In the genomic region with DNA sequence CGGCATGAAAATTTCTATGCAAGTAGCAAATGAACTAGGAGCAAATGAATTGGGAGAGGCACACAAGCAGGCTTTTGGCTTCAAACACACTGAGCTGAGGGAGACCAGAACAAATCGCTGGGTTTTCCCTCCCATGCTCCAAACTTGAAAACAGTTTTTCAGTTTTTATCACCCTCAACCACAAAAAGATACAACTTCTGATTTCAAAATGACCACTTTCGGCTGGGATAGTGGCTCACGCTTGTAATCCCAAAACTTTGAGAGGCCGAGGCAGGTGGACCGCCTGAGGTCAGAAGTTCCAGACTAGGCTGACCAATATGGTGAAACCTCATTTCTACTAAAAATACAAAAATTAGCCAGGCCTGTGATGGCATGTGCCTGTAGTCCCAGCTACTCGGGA, we compare ENCODE assay signal across 1 cellular context.
TF ChIP-seq lines count a peak whose summit lies in the region.

No MANE protein-coding gene starts in this region.

TF ChIP-seq in GM12878, 131 proteins besides CTCF, POLR2A, EP300 and RAD21 (continued from another document):
- TF ChIP-seq HDAC2 (IDR thresholded peaks at IDR 0.05) (no peak), HDAC6 (IDR thresholded peaks at IDR 0.05; ENCODE audit: unreplicated experiment) (no peak), HCFC1 (IDR thresholded peaks at IDR 0.05; ENCODE audit: low read length) (no peak), ZZZ3 (IDR thresholded peaks at IDR 0.05; ENCODE audit: control insufficient read depth, insufficient read length, low read depth) (no peak), WRNIP1 (IDR thresholded peaks at IDR 0.05; ENCODE audit: borderline replicate concordance, low read depth, low read length) (no peak), MEF2B (IDR thresholded peaks at IDR 0.05; ENCODE audit: partially characterized antibody, poor library complexity, severe bottlenecking) (no peak), FOXK2 (IDR thresholded peaks at IDR 0.05) (no peak), TBL1XR1 (IDR thresholded peaks at IDR 0.05; ENCODE audit: low read depth, low read length) (no peak), RELA (IDR thresholded peaks at IDR 0.05; ENCODE audit: borderline replicate concordance, partially characterized antibody) (no peak), EED (IDR thresholded peaks at IDR 0.05; ENCODE audit: low read depth) (peak; percentile 71), MYB (IDR thresholded peaks at IDR 0.05; ENCODE audit: borderline replicate concordance, low read depth, low read length) (no peak), IKZF2 (IDR thresholded peaks at IDR 0.05) (peak; percentile 27 to 50; a peak in 2 of 4 replicates), SIX5 (IDR thresholded peaks at IDR 0.05; ENCODE audit: low read depth, low read length, severe bottlenecking) (no peak), CREM (IDR thresholded peaks at IDR 0.05; ENCODE audit: low read depth) (peak; percentile 39; the same call in 1 of the 2 replicates), BMI1 (IDR thresholded peaks at IDR 0.05; ENCODE audit: borderline replicate concordance) (no peak), SMAD1 (IDR thresholded peaks at IDR 0.05; ENCODE audit: low read depth, partially characterized antibody) (no peak)
- TF ChIP-seq, protein P1, sequence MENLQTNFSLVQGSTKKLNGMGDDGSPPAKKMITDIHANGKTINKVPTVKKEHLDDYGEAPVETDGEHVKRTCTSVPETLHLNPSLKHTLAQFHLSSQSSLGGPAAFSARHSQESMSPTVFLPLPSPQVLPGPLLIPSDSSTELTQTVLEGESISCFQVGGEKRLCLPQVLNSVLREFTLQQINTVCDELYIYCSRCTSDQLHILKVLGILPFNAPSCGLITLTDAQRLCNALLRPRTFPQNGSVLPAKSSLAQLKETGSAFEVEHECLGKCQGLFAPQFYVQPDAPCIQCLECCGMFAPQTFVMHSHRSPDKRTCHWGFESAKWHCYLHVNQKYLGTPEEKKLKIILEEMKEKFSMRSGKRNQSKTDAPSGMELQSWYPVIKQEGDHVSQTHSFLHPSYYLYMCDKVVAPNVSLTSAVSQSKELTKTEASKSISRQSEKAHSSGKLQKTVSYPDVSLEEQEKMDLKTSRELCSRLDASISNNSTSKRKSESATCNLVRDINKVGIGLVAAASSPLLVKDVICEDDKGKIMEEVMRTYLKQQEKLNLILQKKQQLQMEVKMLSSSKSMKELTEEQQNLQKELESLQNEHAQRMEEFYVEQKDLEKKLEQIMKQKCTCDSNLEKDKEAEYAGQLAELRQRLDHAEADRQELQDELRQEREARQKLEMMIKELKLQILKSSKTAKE (IDR thresholded peaks at IDR 0.05; ENCODE audit: low read depth, poor library complexity, severe bottlenecking), result peak; percentile 34
- TF ChIP-seq, protein P2, sequence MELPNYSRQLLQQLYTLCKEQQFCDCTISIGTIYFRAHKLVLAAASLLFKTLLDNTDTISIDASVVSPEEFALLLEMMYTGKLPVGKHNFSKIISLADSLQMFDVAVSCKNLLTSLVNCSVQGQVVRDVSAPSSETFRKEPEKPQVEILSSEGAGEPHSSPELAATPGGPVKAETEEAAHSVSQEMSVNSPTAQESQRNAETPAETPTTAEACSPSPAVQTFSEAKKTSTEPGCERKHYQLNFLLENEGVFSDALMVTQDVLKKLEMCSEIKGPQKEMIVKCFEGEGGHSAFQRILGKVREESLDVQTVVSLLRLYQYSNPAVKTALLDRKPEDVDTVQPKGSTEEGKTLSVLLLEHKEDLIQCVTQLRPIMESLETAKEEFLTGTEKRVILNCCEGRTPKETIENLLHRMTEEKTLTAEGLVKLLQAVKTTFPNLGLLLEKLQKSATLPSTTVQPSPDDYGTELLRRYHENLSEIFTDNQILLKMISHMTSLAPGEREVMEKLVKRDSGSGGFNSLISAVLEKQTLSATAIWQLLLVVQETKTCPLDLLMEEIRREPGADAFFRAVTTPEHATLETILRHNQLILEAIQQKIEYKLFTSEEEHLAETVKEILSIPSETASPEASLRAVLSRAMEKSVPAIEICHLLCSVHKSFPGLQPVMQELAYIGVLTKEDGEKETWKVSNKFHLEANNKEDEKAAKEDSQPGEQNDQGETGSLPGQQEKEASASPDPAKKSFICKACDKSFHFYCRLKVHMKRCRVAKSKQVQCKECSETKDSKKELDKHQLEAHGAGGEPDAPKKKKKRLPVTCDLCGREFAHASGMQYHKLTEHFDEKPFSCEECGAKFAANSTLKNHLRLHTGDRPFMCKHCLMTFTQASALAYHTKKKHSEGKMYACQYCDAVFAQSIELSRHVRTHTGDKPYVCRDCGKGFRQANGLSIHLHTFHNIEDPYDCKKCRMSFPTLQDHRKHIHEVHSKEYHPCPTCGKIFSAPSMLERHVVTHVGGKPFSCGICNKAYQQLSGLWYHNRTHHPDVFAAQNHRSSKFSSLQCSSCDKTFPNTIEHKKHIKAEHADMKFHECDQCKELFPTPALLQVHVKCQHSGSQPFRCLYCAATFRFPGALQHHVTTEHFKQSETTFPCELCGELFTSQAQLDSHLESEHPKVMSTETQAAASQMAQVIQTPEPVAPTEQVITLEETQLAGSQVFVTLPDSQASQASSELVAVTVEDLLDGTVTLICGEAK (IDR thresholded peaks at IDR 0.05; ENCODE audit: borderline replicate concordance), result no peak
- TF ChIP-seq, protein P3, sequence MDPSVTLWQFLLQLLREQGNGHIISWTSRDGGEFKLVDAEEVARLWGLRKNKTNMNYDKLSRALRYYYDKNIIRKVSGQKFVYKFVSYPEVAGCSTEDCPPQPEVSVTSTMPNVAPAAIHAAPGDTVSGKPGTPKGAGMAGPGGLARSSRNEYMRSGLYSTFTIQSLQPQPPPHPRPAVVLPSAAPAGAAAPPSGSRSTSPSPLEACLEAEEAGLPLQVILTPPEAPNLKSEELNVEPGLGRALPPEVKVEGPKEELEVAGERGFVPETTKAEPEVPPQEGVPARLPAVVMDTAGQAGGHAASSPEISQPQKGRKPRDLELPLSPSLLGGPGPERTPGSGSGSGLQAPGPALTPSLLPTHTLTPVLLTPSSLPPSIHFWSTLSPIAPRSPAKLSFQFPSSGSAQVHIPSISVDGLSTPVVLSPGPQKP (IDR thresholded peaks at IDR 0.05; ENCODE audit: low read depth, low read length), result no peak
- TF ChIP-seq, protein P4, sequence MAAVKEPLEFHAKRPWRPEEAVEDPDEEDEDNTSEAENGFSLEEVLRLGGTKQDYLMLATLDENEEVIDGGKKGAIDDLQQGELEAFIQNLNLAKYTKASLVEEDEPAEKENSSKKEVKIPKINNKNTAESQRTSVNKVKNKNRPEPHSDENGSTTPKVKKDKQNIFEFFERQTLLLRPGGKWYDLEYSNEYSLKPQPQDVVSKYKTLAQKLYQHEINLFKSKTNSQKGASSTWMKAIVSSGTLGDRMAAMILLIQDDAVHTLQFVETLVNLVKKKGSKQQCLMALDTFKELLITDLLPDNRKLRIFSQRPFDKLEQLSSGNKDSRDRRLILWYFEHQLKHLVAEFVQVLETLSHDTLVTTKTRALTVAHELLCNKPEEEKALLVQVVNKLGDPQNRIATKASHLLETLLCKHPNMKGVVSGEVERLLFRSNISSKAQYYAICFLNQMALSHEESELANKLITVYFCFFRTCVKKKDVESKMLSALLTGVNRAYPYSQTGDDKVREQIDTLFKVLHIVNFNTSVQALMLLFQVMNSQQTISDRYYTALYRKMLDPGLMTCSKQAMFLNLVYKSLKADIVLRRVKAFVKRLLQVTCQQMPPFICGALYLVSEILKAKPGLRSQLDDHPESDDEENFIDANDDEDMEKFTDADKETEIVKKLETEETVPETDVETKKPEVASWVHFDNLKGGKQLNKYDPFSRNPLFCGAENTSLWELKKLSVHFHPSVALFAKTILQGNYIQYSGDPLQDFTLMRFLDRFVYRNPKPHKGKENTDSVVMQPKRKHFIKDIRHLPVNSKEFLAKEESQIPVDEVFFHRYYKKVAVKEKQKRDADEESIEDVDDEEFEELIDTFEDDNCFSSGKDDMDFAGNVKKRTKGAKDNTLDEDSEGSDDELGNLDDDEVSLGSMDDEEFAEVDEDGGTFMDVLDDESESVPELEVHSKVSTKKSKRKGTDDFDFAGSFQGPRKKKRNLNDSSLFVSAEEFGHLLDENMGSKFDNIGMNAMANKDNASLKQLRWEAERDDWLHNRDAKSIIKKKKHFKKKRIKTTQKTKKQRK (IDR thresholded peaks at IDR 0.05; ENCODE audit: low read depth, low read length), result no peak
